ENCODE assay signal across 1 cellular context in the genomic region with DNA sequence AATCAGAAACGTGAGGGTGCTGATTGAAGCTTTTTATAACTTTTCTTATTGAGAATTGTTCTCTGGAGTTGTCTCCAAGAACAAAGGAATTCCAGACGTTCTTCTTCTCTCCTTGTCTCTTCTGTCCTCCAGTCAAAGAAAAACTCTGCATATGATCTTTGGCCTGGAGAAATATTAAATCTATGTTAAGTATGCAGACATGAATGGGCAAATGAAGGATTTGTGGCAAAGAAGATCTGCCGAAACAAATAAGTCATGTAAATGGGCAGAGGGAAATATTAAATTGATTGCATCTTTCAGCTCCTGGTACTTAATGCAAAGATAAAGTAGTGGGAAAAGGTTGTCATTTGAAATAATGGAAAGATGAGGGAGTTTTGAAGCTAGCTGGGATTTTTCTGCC.
TF ChIP-seq lines count a peak whose summit lies in the region.

No MANE protein-coding gene starts in this region.

TF ChIP-seq in GM23338, 12 proteins besides CTCF, POLR2A, EP300 and RAD21 (continued from another document):
- TF ChIP-seq, protein P1, sequence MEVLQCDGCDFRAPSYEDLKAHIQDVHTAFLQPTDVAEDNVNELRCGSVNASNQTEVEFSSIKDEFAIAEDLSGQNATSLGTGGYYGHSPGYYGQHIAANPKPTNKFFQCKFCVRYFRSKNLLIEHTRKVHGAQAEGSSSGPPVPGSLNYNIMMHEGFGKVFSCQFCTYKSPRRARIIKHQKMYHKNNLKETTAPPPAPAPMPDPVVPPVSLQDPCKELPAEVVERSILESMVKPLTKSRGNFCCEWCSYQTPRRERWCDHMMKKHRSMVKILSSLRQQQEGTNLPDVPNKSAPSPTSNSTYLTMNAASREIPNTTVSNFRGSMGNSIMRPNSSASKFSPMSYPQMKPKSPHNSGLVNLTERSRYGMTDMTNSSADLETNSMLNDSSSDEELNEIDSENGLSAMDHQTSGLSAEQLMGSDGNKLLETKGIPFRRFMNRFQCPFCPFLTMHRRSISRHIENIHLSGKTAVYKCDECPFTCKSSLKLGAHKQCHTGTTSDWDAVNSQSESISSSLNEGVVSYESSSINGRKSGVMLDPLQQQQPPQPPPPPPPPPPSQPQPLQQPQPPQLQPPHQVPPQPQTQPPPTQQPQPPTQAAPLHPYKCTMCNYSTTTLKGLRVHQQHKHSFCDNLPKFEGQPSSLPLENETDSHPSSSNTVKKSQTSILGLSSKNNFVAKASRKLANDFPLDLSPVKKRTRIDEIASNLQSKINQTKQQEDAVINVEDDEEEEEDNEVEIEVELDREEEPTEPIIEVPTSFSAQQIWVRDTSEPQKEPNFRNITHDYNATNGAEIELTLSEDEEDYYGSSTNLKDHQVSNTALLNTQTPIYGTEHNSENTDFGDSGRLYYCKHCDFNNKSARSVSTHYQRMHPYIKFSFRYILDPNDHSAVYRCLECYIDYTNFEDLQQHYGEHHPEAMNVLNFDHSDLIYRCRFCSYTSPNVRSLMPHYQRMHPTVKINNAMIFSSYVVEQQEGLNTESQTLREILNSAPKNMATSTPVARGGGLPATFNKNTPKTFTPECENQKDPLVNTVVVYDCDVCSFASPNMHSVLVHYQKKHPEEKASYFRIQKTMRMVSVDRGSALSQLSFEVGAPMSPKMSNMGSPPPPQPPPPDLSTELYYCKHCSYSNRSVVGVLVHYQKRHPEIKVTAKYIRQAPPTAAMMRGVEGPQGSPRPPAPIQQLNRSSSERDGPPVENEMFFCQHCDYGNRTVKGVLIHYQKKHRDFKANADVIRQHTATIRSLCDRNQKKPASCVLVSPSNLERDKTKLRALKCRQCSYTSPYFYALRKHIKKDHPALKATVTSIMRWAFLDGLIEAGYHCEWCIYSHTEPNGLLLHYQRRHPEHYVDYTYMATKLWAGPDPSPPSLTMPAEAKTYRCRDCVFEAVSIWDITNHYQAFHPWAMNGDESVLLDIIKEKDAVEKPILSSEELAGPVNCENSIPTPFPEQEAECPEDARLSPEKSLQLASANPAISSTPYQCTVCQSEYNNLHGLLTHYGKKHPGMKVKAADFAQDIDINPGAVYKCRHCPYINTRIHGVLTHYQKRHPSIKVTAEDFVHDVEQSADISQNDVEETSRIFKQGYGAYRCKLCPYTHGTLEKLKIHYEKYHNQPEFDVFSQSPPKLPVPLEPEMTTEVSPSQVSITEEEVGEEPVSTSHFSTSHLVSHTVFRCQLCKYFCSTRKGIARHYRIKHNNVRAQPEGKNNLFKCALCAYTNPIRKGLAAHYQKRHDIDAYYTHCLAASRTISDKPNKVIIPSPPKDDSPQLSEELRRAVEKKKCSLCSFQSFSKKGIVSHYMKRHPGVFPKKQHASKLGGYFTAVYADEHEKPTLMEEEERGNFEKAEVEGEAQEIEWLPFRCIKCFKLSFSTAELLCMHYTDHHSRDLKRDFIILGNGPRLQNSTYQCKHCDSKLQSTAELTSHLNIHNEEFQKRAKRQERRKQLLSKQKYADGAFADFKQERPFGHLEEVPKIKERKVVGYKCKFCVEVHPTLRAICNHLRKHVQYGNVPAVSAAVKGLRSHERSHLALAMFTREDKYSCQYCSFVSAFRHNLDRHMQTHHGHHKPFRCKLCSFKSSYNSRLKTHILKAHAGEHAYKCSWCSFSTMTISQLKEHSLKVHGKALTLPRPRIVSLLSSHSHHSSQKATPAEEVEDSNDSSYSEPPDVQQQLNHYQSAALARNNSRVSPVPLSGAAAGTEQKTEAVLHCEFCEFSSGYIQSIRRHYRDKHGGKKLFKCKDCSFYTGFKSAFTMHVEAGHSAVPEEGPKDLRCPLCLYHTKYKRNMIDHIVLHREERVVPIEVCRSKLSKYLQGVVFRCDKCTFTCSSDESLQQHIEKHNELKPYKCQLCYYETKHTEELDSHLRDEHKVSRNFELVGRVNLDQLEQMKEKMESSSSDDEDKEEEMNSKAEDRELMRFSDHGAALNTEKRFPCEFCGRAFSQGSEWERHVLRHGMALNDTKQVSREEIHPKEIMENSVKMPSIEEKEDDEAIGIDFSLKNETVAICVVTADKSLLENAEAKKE (CRISPR knock-in tag; IDR thresholded peaks at IDR 0.05): 0 out of 2 replicates have a peak, but pooled peaks have one; percentile 3
